Comparison of ENCODE assay signal across 8 cellular contexts in the genomic region with DNA sequence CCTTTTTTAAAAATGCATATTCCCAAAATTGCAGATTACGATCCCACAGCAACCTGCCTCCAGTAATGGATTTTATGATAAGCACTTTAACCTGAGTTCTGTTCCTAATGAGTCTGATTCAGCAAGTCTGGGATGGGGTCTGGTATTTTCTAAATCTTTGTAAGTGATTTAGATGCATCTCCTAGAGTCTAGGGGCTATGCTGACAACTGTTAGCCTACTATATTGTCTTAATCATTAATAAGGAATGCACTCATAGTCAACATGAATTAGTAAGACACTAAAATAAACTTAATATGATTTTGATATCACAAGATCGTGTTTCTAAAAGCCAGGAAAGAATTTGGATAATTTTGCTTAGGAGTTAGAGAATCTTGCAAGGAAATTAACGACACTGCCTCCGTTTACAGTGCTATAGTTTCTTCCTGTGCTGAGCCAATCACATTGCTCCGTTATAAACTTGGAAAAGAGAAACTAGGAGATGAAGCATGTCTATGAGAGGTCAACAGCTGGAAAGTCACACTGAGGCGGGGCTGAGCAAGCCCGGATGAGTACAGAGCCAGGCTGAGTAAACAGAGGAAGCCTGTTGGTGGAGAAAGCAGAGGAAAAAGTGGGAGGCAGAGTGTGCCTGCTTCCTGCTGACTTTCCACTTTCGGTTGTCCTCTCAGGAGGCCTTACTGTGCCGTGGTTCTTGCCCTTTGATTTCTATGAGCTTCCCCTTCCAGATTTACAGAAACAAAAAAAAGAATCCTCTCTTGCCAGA. TPM values are rescaled to one million over a fixed set of nuclear protein-coding genes. Genes with fewer than 3 reads are reported as not detected.
DNase-seq lines count a peak whose midpoint lies in the region; ATAC-seq and TF ChIP-seq lines count a peak whose summit lies in the region.

No MANE protein-coding gene starts in this region.

- no peak overlapping the region for H2AFZ ChIP-seq in PC-9

- H3K4me1 Mint-ChIP-seq in endodermal cell (peaks cover 30% of the 10 kb centered on the region), mesothelial cell of epicardium (peaks cover 69% of the 10 kb centered on the region)

- H3K4me3 Mint-ChIP-seq in endodermal cell (no peak overlapping the region), mesothelial cell of epicardium (peak overlapping the region; percentile 1)

- 77 to 84% methylated on average over 6 to 9 of the region's 9 CpGs for WGBS in endodermal cell (ENCODE audit: insufficient coverage in 1 of 2, insufficient read length in 1 of 2), 2 experiments

- H3K27me3 ChIP-seq in PC-9 (ENCODE audit: insufficient read depth, low read depth) = no peaks in the 10 kb centered on the region
- no peaks in the 10 kb centered on the region for H3K27me3 ChIP-seq in endodermal cell (ENCODE audit: control insufficient read depth, insufficient read depth, low read length, poor library complexity, severe bottlenecking)

- no peaks in the 10 kb centered on the region for H3K9me2 ChIP-seq in PC-9 (ENCODE audit: insufficient read depth)

- H3K36me3 Mint-ChIP-seq in endodermal cell (ENCODE audit: low read depth) (no peaks in the 10 kb centered on the region), mesothelial cell of epicardium (no peaks in the 10 kb centered on the region)

- H3K9me3 ChIP-seq in PC-9 (ENCODE audit: insufficient read depth, low read depth) (no peaks in the 10 kb centered on the region), endodermal cell (ENCODE audit: control insufficient read depth, low read length) (no peaks in the 10 kb centered on the region)

- H3K4me2 ChIP-seq in PC-9 = peak overlapping the region; percentile 28; the same call in 1 of the 2 replicates

- H3K27me3 Mint-ChIP-seq in endodermal cell (ENCODE audit: insufficient read depth) (no peaks in the 10 kb centered on the region), mesothelial cell of epicardium (ENCODE audit: low read depth) (no peaks in the 10 kb centered on the region)

- H3K4me1 ChIP-seq in PC-9 (replicated peaks; ENCODE audit: insufficient read depth) = peaks cover 24% of the 10 kb centered on the region
- peaks cover 6% of the 10 kb centered on the region for H3K4me1 ChIP-seq in endodermal cell (ENCODE audit: control insufficient read depth, insufficient read depth, low read length)

- TF ChIP-seq CTCF in PC-9 (conservative IDR thresholded peaks at IDR 0.05) (no peak), endodermal cell (conservative IDR thresholded peaks at IDR 0.05) (no peak), mesothelial cell of epicardium (IDR thresholded peaks at IDR 0.05; ENCODE audit: unreplicated experiment) (no peak)

- POLR2A ChIA-PET in PC-9 (lab: Charles Lee; ENCODE audit: unreplicated experiment) = interaction anchor here (0.6 kb wide), 1 partner anchor 23 kb away, joined by 9 read pairs; no protein-coding TSS in a partner anchor

- CTCF ChIA-PET in PC-9 (lab: Charles Lee) = no interaction called here

- H3F3A ChIP-seq in PC-9 (ENCODE audit: insufficient read depth, low read depth) = peaks cover 8% of the 10 kb centered on the region; the same call in 1 of the 2 replicates

- H4K20me1 ChIP-seq in PC-9 (ENCODE audit: insufficient read depth) = no peaks in the 10 kb centered on the region

- H3K27ac ChIP-seq in PC-9 (0 out of 2 replicates have a peak overlapping the region, but pooled peaks have one; percentile 32), endodermal cell (ENCODE audit: low read depth, low read length) (no peak overlapping the region)

- peak overlapping the region; percentile 25 for H3K27ac Mint-ChIP-seq in endodermal cell
- H3K27ac Mint-ChIP-seq in mesothelial cell of epicardium = peak overlapping the region; percentile 96

- H3K36me3 ChIP-seq in PC-9 (ENCODE audit: low read depth) = 0 out of 2 replicates have a peak, but pooled peaks cover 11% of the 10 kb centered on the region
- no peaks in the 10 kb centered on the region for H3K36me3 ChIP-seq in endodermal cell (ENCODE audit: control insufficient read depth, insufficient read depth, low read length)

- peak; percentile 82 for DNase-seq in GM03348 (ENCODE audit: low spot score)
- peak in 1 of 2 experiments; percentile 13 for DNase-seq in PC-9
- DNase-seq in endodermal cell = no peak
- no peak for DNase-seq in mesothelial cell of epicardium (ENCODE audit: low spot score in 2 of 2, unreplicated experiment in 2 of 2)
- DNase-seq in ureter (ENCODE audit: low spot score) = peak; percentile 86
- DNase-seq in stimulated activated naive CD4-positive, alpha-beta T cell (lab: John Stamatoyannopoulos, UW) = no peak

- H3K4me3 ChIP-seq in PC-9 = no peak overlapping the region
- H3K4me3 ChIP-seq in endodermal cell (ENCODE audit: low read length) = no peak overlapping the region

- BruUV-seq in PC-9 (replicated peaks; lab: Mats Ljungman, UMichigan) = no TSS peak

- no peak for ATAC-seq in activated CD4-positive, CD25-positive, alpha-beta regulatory T cell treated with anti-CD3 and anti-CD28 coated beads, Interleukin-2, amount 50 U/mL, for 24 hours
- ATAC-seq in GM19452 (IDR thresholded peaks at IDR 0.05; ENCODE audit: unreplicated experiment) = no peak

- no peak overlapping the region for H3K9ac ChIP-seq in endodermal cell (ENCODE audit: extremely low read depth, low read length, poor library complexity, severe bottlenecking)

- intact Hi-C loops in PC-9 (cut with micrococcal nuclease; ENCODE audit: unreplicated experiment) = no loop called here

- H3K9me3 Mint-ChIP-seq in endodermal cell (no peaks in the 10 kb centered on the region), mesothelial cell of epicardium (no peaks in the 10 kb centered on the region)

- peaks cover 80% of the 10 kb centered on the region for H3K79me2 ChIP-seq in PC-9 (ENCODE audit: low read depth)

RNA-seq across cellular contexts. Expression of gene SCARB2, which starts 5.4 kb away (rescaled TPM):
- total RNA-seq in PC-9 (2021) (37.6 and 64.7 TPM in 2 replicates), endodermal cell (10 to 100 TPM; 45.8 to 78.5 TPM), mesothelial cell of epicardium (97.0 to 106 TPM (median 97.6 TPM) in 3 replicates), ureter (228 TPM)
- 76.5 TPM for polyA plus RNA-seq in endodermal cell (2013, experiment 1 of 2)
- polyA plus RNA-seq in endodermal cell (2013, experiment 2 of 2) = 71.8 TPM

RNA-seq across cellular contexts. Expression of gene FAM47E, which starts 43.3 kb away (rescaled TPM):
- total RNA-seq in PC-9 (2021) = 2.2 and 2.5 TPM in 2 replicates
- 1 to 10 TPM in 1 of 2 donors, under 1 TPM in 1; 0.84 to 2.5 TPM for total RNA-seq in endodermal cell
- 5.7 TPM for polyA plus RNA-seq in endodermal cell (2013, experiment 1 of 2)
- 3.5 TPM for polyA plus RNA-seq in endodermal cell (2013, experiment 2 of 2)
- 1.2 to 2.6 TPM (median 2.3 TPM) in 3 replicates for total RNA-seq in mesothelial cell of epicardium
- 9.6 TPM for total RNA-seq in ureter

RNA-seq across cellular contexts. Expression of gene NUP54, which starts 60.0 kb away (rescaled TPM):
- total RNA-seq in PC-9 (2021) (28.4 and 30.9 TPM in 2 replicates), endodermal cell (10 to 100 TPM; 78.6 to 88.5 TPM), mesothelial cell of epicardium (62.0 to 64.5 TPM (median 64.5 TPM) in 3 replicates), ureter (47.2 TPM)
- polyA plus RNA-seq in endodermal cell (2013, experiment 1 of 2) = 66.5 TPM
- 63.3 TPM for polyA plus RNA-seq in endodermal cell (2013, experiment 2 of 2)

Comparison
In these comparisons a context has a peak if more than half of its experiments do, and no peak if none do; other contexts are left out.
1. DNase-seq: peak in GM03348 (single experiment) and ureter (single experiment); none in endodermal cell (single experiment), mesothelial cell of epicardium (0 of 2) and stimulated activated naive CD4-positive, alpha-beta T cell (0 of 6).